In genomic region chr2:140667203-140667602, GRCh38 we compare ENCODE assay signal across 23 cellular contexts.
"Had no signal": no experiment of that assay in that cellular context is flagged by ENCODE, and none has a peak within 500 bp of the region (broad histone marks: within the 10 kb centered on the region; RNA-seq: fewer than 3 reads in every experiment).

No MANE protein-coding gene starts in this region.

- H3K9me2 ChIP-seq: SK-N-SH had no signal

- H3K27ac Mint-ChIP-seq: activated CD4-positive, alpha-beta memory T cell treated with anti-CD3 and anti-CD28 coated beads for 36 hours; activated CD4-positive, alpha-beta T cell treated with anti-CD3 and anti-CD28 coated beads, Interleukin-2, amount 10 ng/mL, durations not matched to agents 7 days and 5 days; activated naive CD4-positive, alpha-beta T cell treated with anti-CD3 and anti-CD28 coated beads, Interleukin-2, amount 10 ng/mL, durations not matched to agents 7 days and 5 days; activated naive CD8-positive, alpha-beta T cell treated with anti-CD3 and anti-CD28 coated beads for 36 hours; activated T-helper 2 cell treated with anti-CD3 and anti-CD28 coated beads, Interferon-gamma antibody, Interleukin-2, Interleukin-4, amounts not matched to agents 10 μg/mL and 5 μg/mL and 100 μg/mL, durations not matched to agents 14 hours and 24 hours and 36 hours had no signal

- H3K36me3 ChIP-seq: brain microvascular endothelial cell, cardiac muscle cell, Peyer's patch, SJCRH30 had no signal

- H3K4me1 ChIP-seq: Peyer's patch, SJCRH30 had no signal

- H3K36me3 Mint-ChIP-seq: activated naive CD4-positive, alpha-beta T cell treated with anti-CD3 and anti-CD28 coated beads, Interleukin-2, amount 10 ng/mL, durations not matched to agents 7 days and 5 days; activated naive CD8-positive, alpha-beta T cell treated with anti-CD3 and anti-CD28 coated beads for 36 hours had no signal

- H3K27ac ChIP-seq: brain microvascular endothelial cell, cardiac muscle cell, Peyer's patch, RWPE1, SJCRH30, VCaP had no signal

- H3K4me1 Mint-ChIP-seq: activated CD4-positive, alpha-beta T cell treated with anti-CD3 and anti-CD28 coated beads, Interleukin-2, amount 10 ng/mL, durations not matched to agents 7 days and 5 days; activated naive CD4-positive, alpha-beta T cell treated with anti-CD3 and anti-CD28 coated beads, Interleukin-2, amount 10 ng/mL, durations not matched to agents 7 days and 5 days; activated naive CD8-positive, alpha-beta T cell treated with anti-CD3 and anti-CD28 coated beads for 36 hours had no signal

- H3K4me2 ChIP-seq: SK-N-SH had no signal

- H3K9me3 ChIP-seq: Peyer's patch, SJCRH30, SK-N-SH had no signal

- H3K9ac ChIP-seq: SK-N-SH had no signal

- DNase-seq: activated CD4-positive, alpha-beta memory T cell treated with anti-CD3 and anti-CD28 coated beads for 36 hours; activated CD4-positive, alpha-beta T cell treated with anti-CD3 and anti-CD28 coated beads, Interleukin-2, amount 10 ng/mL, durations not matched to agents 7 days and 5 days; activated CD4-positive, CD25-positive, alpha-beta regulatory T cell; activated CD8-positive, alpha-beta memory T cell treated with anti-CD3 and anti-CD28 coated beads for 24 hours; activated gamma-delta T cell treated with Interleukin-2 at 50 U/mL for 16 hours; activated naive CD4-positive, alpha-beta T cell treated with anti-CD3 and anti-CD28 coated beads, Interleukin-2, amount 10 ng/mL, durations not matched to agents 7 days and 5 days; activated naive CD8-positive, alpha-beta T cell treated with anti-CD3 and anti-CD28 coated beads for 36 hours; activated T-cell treated with anti-CD3 and anti-CD28 coated beads, Interleukin-2, amount 50 U/mL, for 48 hours; brain microvascular endothelial cell; KG1; NCI-H1048; NCI-H146; NCI-H187 treated with DMSO at 0.1 percent for 48 hours; NCI-H524 treated with DMSO at 0.1 percent for 48 hours; Peyer's patch; Right ventricle myocardium superior; SJCRH30; SK-N-SH; T-helper 1 cell had no signal

- H3K27me3 Mint-ChIP-seq: activated CD4-positive, alpha-beta memory T cell treated with anti-CD3 and anti-CD28 coated beads for 36 hours; activated CD4-positive, alpha-beta T cell treated with anti-CD3 and anti-CD28 coated beads, Interleukin-2, amount 10 ng/mL, durations not matched to agents 7 days and 5 days; activated naive CD4-positive, alpha-beta T cell treated with anti-CD3 and anti-CD28 coated beads, Interleukin-2, amount 10 ng/mL, durations not matched to agents 7 days and 5 days; activated naive CD8-positive, alpha-beta T cell treated with anti-CD3 and anti-CD28 coated beads for 36 hours had no signal

- H3K4me3 Mint-ChIP-seq: activated CD4-positive, alpha-beta memory T cell treated with anti-CD3 and anti-CD28 coated beads for 36 hours; activated CD4-positive, alpha-beta T cell treated with anti-CD3 and anti-CD28 coated beads, Interleukin-2, amount 10 ng/mL, durations not matched to agents 7 days and 5 days; activated naive CD4-positive, alpha-beta T cell treated with anti-CD3 and anti-CD28 coated beads, Interleukin-2, amount 10 ng/mL, durations not matched to agents 7 days and 5 days; activated naive CD8-positive, alpha-beta T cell treated with anti-CD3 and anti-CD28 coated beads for 36 hours had no signal

- H3K27me3 ChIP-seq: brain microvascular endothelial cell, cardiac muscle cell, Peyer's patch, SJCRH30 had no signal

- H3K4me3 ChIP-seq: cardiac muscle cell, Peyer's patch, SJCRH30 had no signal
